8 cellular contexts compared by ENCODE assay signal in genomic region chr1:32933742-32934322, GRCh38. TPM values are rescaled to one million over a fixed set of nuclear protein-coding genes. Genes with fewer than 3 reads are reported as not detected.
DNase-seq lines count a peak whose midpoint lies in the region; ATAC-seq and TF ChIP-seq lines count a peak whose summit lies in the region.

No MANE protein-coding gene starts in this region.

- H3K4me3 ChIP-seq in CD8-positive, alpha-beta memory T cell (ENCODE audit: low read length), result no peak overlapping the region
- H3K4me3 ChIP-seq in dorsolateral prefrontal cortex, result no peak overlapping the region
- no peak overlapping the region for H3K4me3 ChIP-seq in lower leg skin (ENCODE audit: low read depth, poor library complexity, severe bottlenecking)

- no peaks in the 10 kb centered on the region for H3K9me3 ChIP-seq in CD8-positive, alpha-beta memory T cell (ENCODE audit: low read length)

- no peak overlapping the region for H3K27ac ChIP-seq in CD8-positive, alpha-beta memory T cell (ENCODE audit: low read depth, low read length)
- peak overlapping the region in 43 of 59 donors; percentile 4 to 76 (median 44) for H3K27ac ChIP-seq in dorsolateral prefrontal cortex

- intact Hi-C loops in dorsolateral prefrontal cortex (cut with DNase I), result loop anchor here (2.0 to 10.0 kb wide), 3 partner anchors 78 to 153 kb away; no protein-coding TSS in a partner anchor
- intact Hi-C loops in lower leg skin (cut with DNase I; ENCODE audit: low total_unique reads), result no loop called here

- H3K4me1 Mint-ChIP-seq in CD8-positive, alpha-beta memory T cell, result peaks cover 0 to 4% (median 0%) of the 10 kb centered on the region in 3 donors
- peaks cover 8% of the 10 kb centered on the region for H3K4me1 Mint-ChIP-seq in nephron

- TF ChIP-seq CTCF in dorsolateral prefrontal cortex (IDR thresholded peaks at IDR 0.05 in 54 of 56, conservative IDR thresholded peaks at IDR 0.05 in 2 of 56; ENCODE audit: low read depth in 1 of 56, partially characterized antibody in 56 of 56) (peak in 19 of 56 donors; percentile 3 to 57 (median 19)), nephron (IDR thresholded peaks at IDR 0.05; ENCODE audit: unreplicated experiment in 3 of 3) (peak in 1 of 3 experiments; percentile 22), omental fat pad (IDR thresholded peaks at IDR 0.05) (no peak), lower leg skin (IDR thresholded peaks at IDR 0.05) (no peak)

- peaks cover 3 to 38% (median 10%) of the 10 kb centered on the region in 3 donors for H3K36me3 Mint-ChIP-seq in CD8-positive, alpha-beta memory T cell
- peaks cover 31% of the 10 kb centered on the region for H3K36me3 Mint-ChIP-seq in nephron (ENCODE audit: low read depth)

- H3K36me3 ChIP-seq in CD8-positive, alpha-beta memory T cell (ENCODE audit: insufficient read depth, low read length), result peaks cover 10% of the 10 kb centered on the region

- no peaks in the 10 kb centered on the region for H3K27me3 Mint-ChIP-seq in CD8-positive, alpha-beta memory T cell
- H3K27me3 Mint-ChIP-seq in nephron (ENCODE audit: low read depth), result no peaks in the 10 kb centered on the region

- no peak for DNase-seq in CD8-positive, alpha-beta memory T cell
- DNase-seq in NCI-H226, result peak; percentile 56
- DNase-seq in dorsolateral prefrontal cortex, result no peak
- no peak for DNase-seq in effector CD8-positive, alpha-beta T cell (lab: John Stamatoyannopoulos, UW)
- no peak for DNase-seq in omental fat pad (ENCODE audit: low spot score)
- DNase-seq in lower leg skin (ENCODE audit: low spot score in 2 of 2), result no peak

- POLR2A ChIA-PET in CD8-positive, alpha-beta memory T cell (lab: Charles Lee), result no interaction called here

- H3K27me3 ChIP-seq in CD8-positive, alpha-beta memory T cell (ENCODE audit: insufficient read depth, low read length, poor library complexity, severe bottlenecking), result no peaks in the 10 kb centered on the region
- no peaks in the 10 kb centered on the region for H3K27me3 ChIP-seq in dorsolateral prefrontal cortex

- H3K4me1 ChIP-seq in CD8-positive, alpha-beta memory T cell (ENCODE audit: insufficient read depth, low read length), result no peaks in the 10 kb centered on the region

- H3K9me3 Mint-ChIP-seq in CD8-positive, alpha-beta memory T cell, result no peaks in the 10 kb centered on the region
- H3K9me3 Mint-ChIP-seq in nephron, result no peaks in the 10 kb centered on the region

- TF ChIP-seq POLR2A in lower leg skin (IDR thresholded peaks at IDR 0.05), result no peak

- H3K27ac Mint-ChIP-seq in CD8-positive, alpha-beta memory T cell, result peak overlapping the region in 5 of 8 donors; percentile 24 to 57 (median 37)
- peak overlapping the region; percentile 69 to 94 (median 88) for H3K27ac Mint-ChIP-seq in nephron

- WGBS in lower leg skin, 2 donors, result 33 to 39% methylated on average over 3 of the region's 3 CpGs

- CTCF ChIA-PET in CD8-positive, alpha-beta memory T cell (lab: Charles Lee), result interaction anchor here (0.6 to 4.4 kb wide), 15 partner anchors 10 to 153 kb away, joined by 3 to 16 read pairs (median 4); partner anchors contain the start of gene AZIN2

- ATAC-seq in HG03469 (IDR thresholded peaks at IDR 0.05; ENCODE audit: unreplicated experiment), result no peak
- ATAC-seq in omental fat pad (ENCODE audit: low FRiP score), result no peak

- H3K4me3 Mint-ChIP-seq in CD8-positive, alpha-beta memory T cell, result peak overlapping the region in 1 of 7 donors; percentile 56
- H3K4me3 Mint-ChIP-seq in nephron, result no peak overlapping the region

RNA-seq across cellular contexts. Expression of gene RNF19B, which starts 30.8 kb away (rescaled TPM):
- total RNA-seq in CD8-positive, alpha-beta memory T cell, result 10 to 100 TPM; 39.6 to 39.9 TPM
- polyA plus RNA-seq in CD8-positive, alpha-beta memory T cell, result 4.3 TPM
- total RNA-seq in dorsolateral prefrontal cortex (10 to 100 TPM; 19.7 to 42.6 (median 28.7) TPM), omental fat pad (10 to 100 TPM; 15.0 to 38.8 (median 29.2) TPM), lower leg skin (10 to 100 TPM; 29.5 to 42.6 (median 37.5) TPM)

RNA-seq across cellular contexts. Expression of gene TMEM54, which starts 32.6 kb away (rescaled TPM):
- total RNA-seq in CD8-positive, alpha-beta memory T cell, result 1 to 10 TPM; 2.5 to 2.6 TPM
- polyA plus RNA-seq in CD8-positive, alpha-beta memory T cell, result not detected
- total RNA-seq in dorsolateral prefrontal cortex (10 to 100 TPM; 16.8 to 69.5 (median 35.8) TPM), omental fat pad (10 to 100 TPM; 16.2 to 70.1 (median 26.4) TPM), lower leg skin (100 to 1,000 TPM; 122 to 245 (median 198) TPM)

RNA-seq across cellular contexts. Expression of gene HPCA, which starts 47.5 kb away (rescaled TPM):
- not detected for total RNA-seq in CD8-positive, alpha-beta memory T cell
- polyA plus RNA-seq in CD8-positive, alpha-beta memory T cell, result not detected
- total RNA-seq in dorsolateral prefrontal cortex (100 to 1,000 TPM in 115 of 120 experiments, 10 to 100 TPM in 5; 50.4 to 310 (median 190) TPM), omental fat pad (1 to 10 TPM in 1 of 4 donors, not detected in 3; 1.2 TPM), lower leg skin (under 1 TPM in 1 of 4 donors, not detected in 3; 0.19 TPM)

Comparison
In these comparisons a context has a peak if more than half of its experiments do, and no peak if none do; other contexts are left out.
1. RNA of gene TMEM54, which starts 32.6 kb away (total RNA-seq): 122 to 245 TPM in lower leg skin, 16.8 to 69.5 TPM in dorsolateral prefrontal cortex and 16.2 to 70.1 TPM in omental fat pad; 2.5 to 2.6 TPM in CD8-positive, alpha-beta memory T cell; every median in the first group is over 4 times any median in the second.
2. RNA of gene HPCA, which starts 47.5 kb away (total RNA-seq): 50.4 to 310 TPM in dorsolateral prefrontal cortex; 1.2 TPM in omental fat pad, not detected in CD8-positive, alpha-beta memory T cell and 0.19 TPM in lower leg skin; every median in the first group is over 10 times any median in the second.